In the genomic region with DNA sequence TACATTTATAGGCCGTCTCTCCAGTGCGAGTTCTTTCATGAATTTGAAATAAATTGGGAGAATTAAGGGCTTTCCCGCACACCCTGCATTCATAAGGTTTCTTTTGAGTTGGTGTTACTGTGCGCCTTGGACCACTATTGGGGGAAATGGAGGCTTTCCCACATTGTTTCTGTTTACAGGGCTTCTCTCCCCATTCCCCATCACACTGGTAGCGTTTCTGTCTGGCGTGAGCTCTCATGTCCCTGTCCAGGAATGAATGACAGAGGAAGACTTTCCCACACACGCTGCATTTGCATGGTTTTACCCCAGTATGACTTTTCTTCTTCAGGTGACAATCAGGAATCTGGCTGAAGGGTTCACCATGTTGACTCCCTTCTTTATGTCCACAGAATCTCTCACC, we compare ENCODE assay signal across 26 cellular contexts.
DNase-seq lines count a peak whose midpoint lies in the region; ATAC-seq, FAIRE-seq and TF ChIP-seq lines count a peak whose summit lies in the region.
"Had no signal": no experiment of that assay in that cellular context is flagged by ENCODE, and none has a peak within 500 bp of the region (broad histone marks: within the 10 kb centered on the region; RNA-seq: fewer than 3 reads in every experiment).

No MANE protein-coding gene starts in this region.

- H3K23ac ChIP-seq in IMR-90 (ENCODE audit: low read depth, low read length) (no peak overlapping the region), mesenchymal stem cell (ENCODE audit: low read length in 2 of 2) (no peak overlapping the region)

- no peak overlapping the region for H2AK9ac ChIP-seq in IMR-90 (replicated peaks; ENCODE audit: low read depth, low read length, poor library complexity)

- no peak overlapping the region for H3K56ac ChIP-seq in IMR-90 (ENCODE audit: extremely low read depth, insufficient read depth, low read length)

- TF ChIP-seq RAD21 in IMR-90 (IDR thresholded peaks at IDR 0.05; ENCODE audit: low read length) = no peak

- H2AK5ac ChIP-seq in IMR-90 (ENCODE audit: low read depth, low read length) = no peak overlapping the region
- H2AK5ac ChIP-seq in mesenchymal stem cell (ENCODE audit: low read length, severe bottlenecking) = no peak overlapping the region

- WGBS in IMR-90 (ENCODE audit: extremely low coverage in 2 of 2, insufficient read length in 1 of 2), 2 experiments = no CpG with 5 or more reads among the region's 7 CpGs
- 98% methylated on average over 7 of the region's 7 CpGs for WGBS in mesenchymal stem cell
- WGBS in smooth muscle cell (ENCODE audit: low lambda C conversion rate) = 94% methylated on average over 7 of the region's 7 CpGs

- H4K8ac ChIP-seq in IMR-90 (ENCODE audit: low read depth in 2 of 2, low read length in 2 of 2) = no peak overlapping the region
- no peak overlapping the region for H4K8ac ChIP-seq in mesenchymal stem cell (ENCODE audit: low read length)

- no TSS peak for BruUV-seq in IMR-90 (replicated peaks; lab: Mats Ljungman, UMichigan)

- H3K9me3 ChIP-seq in IMR-90 (ENCODE audit: control insufficient read depth, insufficient read depth, low read length) = peaks cover 6% of the 10 kb centered on the region
- H3K9me3 ChIP-seq in astrocyte (ENCODE audit: insufficient read depth, low read depth, low read length) = peaks cover 5% of the 10 kb centered on the region
- H3K9me3 ChIP-seq in mesenchymal stem cell (ENCODE audit: control insufficient read depth, low read length) = peaks cover 9% of the 10 kb centered on the region
- H3K9me3 ChIP-seq in smooth muscle cell (replicated peaks; ENCODE audit: low read depth) = peaks cover 8% of the 10 kb centered on the region
- H3K9me3 ChIP-seq: BE2C had no signal

- in situ Hi-C loops in IMR-90 (cut with MboI; ENCODE audit: low sequenced_read_pairs) = no loop called here

- H4K91ac ChIP-seq in IMR-90 (ENCODE audit: insufficient read depth, low read depth, low read length) (no peak overlapping the region; the same call in 1 of the 2 replicates), mesenchymal stem cell (ENCODE audit: low read length) (no peak overlapping the region)

- H3K27me3 Mint-ChIP-seq in astrocyte (ENCODE audit: low read depth, unreplicated experiment) = no peaks in the 10 kb centered on the region
- H3K27me3 Mint-ChIP-seq: CD4-positive, alpha-beta T cell had no signal

- no peaks in the 10 kb centered on the region for H3K79me1 ChIP-seq in IMR-90 (ENCODE audit: low read depth in 1 of 2, low read length in 2 of 2)
- peaks cover 13% of the 10 kb centered on the region for H3K79me1 ChIP-seq in mesenchymal stem cell (replicated peaks; ENCODE audit: low read length, poor library complexity, severe bottlenecking)

- H3K9ac ChIP-seq in IMR-90 (ENCODE audit: low read depth, low read length) (no peak overlapping the region), astrocyte (ENCODE audit: low read length) (no peak overlapping the region), mesenchymal stem cell (ENCODE audit: low read length) (no peak overlapping the region), smooth muscle cell (ENCODE audit: low read depth) (no peak overlapping the region)
- H3K9ac ChIP-seq: BLaER1 treated with 17β-estradiol and CSF1 and Interleukin-3, amounts not matched to agents 10 nM and 100 nM; GM23248 had no signal

- no peaks in the 10 kb centered on the region for H3K79me2 ChIP-seq in astrocyte (ENCODE audit: insufficient read depth, low read length)
- no peaks in the 10 kb centered on the region for H3K79me2 ChIP-seq in smooth muscle cell (ENCODE audit: low read depth)

- H3K4me3 Mint-ChIP-seq in astrocyte (ENCODE audit: unreplicated experiment) = no peak overlapping the region
- H3K4me3 Mint-ChIP-seq: CD14-positive monocyte; CD4-positive, alpha-beta T cell had no signal

- H3K36me3 ChIP-seq in IMR-90 (ENCODE audit: control insufficient read depth, insufficient read depth, low read length) (peaks cover 4% of the 10 kb centered on the region; the same call in 1 of the 2 replicates), astrocyte (ENCODE audit: insufficient read depth, low read length) (peaks cover 5% of the 10 kb centered on the region), mesenchymal stem cell (ENCODE audit: control insufficient read depth in 1 of 2, insufficient read depth in 2 of 2, low read depth in 1 of 2, low read length in 2 of 2) (peaks cover 13 to 24% of the 10 kb centered on the region in 2 experiments), smooth muscle cell (ENCODE audit: low read depth) (no peaks in the 10 kb centered on the region)

- no peak for FAIRE-seq in astrocyte (lab: Jason Lieb, UNC)
- FAIRE-seq: A549, GM12891, GM18507, H1 had no signal

- H3K9me1 ChIP-seq in IMR-90 (ENCODE audit: insufficient read depth, low read length) = no peaks in the 10 kb centered on the region

- H3K27ac ChIP-seq in IMR-90 (ENCODE audit: insufficient read depth, low read length) (no peak overlapping the region), astrocyte (ENCODE audit: low read depth, low read length) (no peak overlapping the region), mesenchymal stem cell (ENCODE audit: low read length, poor library complexity, severe bottlenecking) (peak overlapping the region; percentile 9), smooth muscle cell (ENCODE audit: low read depth) (peak overlapping the region; percentile 65)
- H3K27ac ChIP-seq: A549; BLaER1 treated with 17β-estradiol and CSF1 and Interleukin-3, amounts not matched to agents 10 nM and 100 nM; GM23248 had no signal

- no peaks in the 10 kb centered on the region for H3K27me3 ChIP-seq in IMR-90 (ENCODE audit: control insufficient read depth, insufficient read depth, low read length)
- no peaks in the 10 kb centered on the region for H3K27me3 ChIP-seq in astrocyte (ENCODE audit: insufficient read depth, low read length)
- H3K27me3 ChIP-seq in mesenchymal stem cell (ENCODE audit: control insufficient read depth in 1 of 2, insufficient read depth in 1 of 2, low read length in 2 of 2) = no peaks in the 10 kb centered on the region
- H3K27me3 ChIP-seq in smooth muscle cell (ENCODE audit: low read depth) = no peaks in the 10 kb centered on the region
- H3K27me3 ChIP-seq: BE2C; BLaER1 treated with 17β-estradiol and CSF1 and Interleukin-3, amounts not matched to agents 10 nM and 100 nM had no signal

- H3K4me1 ChIP-seq in IMR-90 (ENCODE audit: control insufficient read depth, insufficient read depth, low read length) (no peaks in the 10 kb centered on the region), astrocyte (ENCODE audit: insufficient read depth, low read length) (no peaks in the 10 kb centered on the region), mesenchymal stem cell (ENCODE audit: control insufficient read depth, insufficient read depth, low read depth, low read length) (peaks cover 5% of the 10 kb centered on the region), smooth muscle cell (ENCODE audit: low read depth) (no peaks in the 10 kb centered on the region)
- H3K4me1 ChIP-seq: A549; BE2C; BLaER1 treated with 17β-estradiol and CSF1 and Interleukin-3, amounts not matched to agents 10 nM and 100 nM had no signal

- peaks cover 8% of the 10 kb centered on the region for H3K9me3 Mint-ChIP-seq in astrocyte (ENCODE audit: unreplicated experiment)

- peaks cover 11% of the 10 kb centered on the region for H3K4me1 Mint-ChIP-seq in astrocyte (ENCODE audit: low read depth, unreplicated experiment)

- H3K4ac ChIP-seq in IMR-90 (ENCODE audit: low read depth, low read length) (no peak overlapping the region), mesenchymal stem cell (ENCODE audit: low read depth in 1 of 2, low read length in 2 of 2) (no peak overlapping the region)

- peaks cover 19% of the 10 kb centered on the region for H3K36me3 Mint-ChIP-seq in astrocyte (ENCODE audit: low read depth, unreplicated experiment)

- no peak overlapping the region for H2BK5ac ChIP-seq in IMR-90 (ENCODE audit: low read depth, low read length, poor library complexity, severe bottlenecking)
- H2BK5ac ChIP-seq in mesenchymal stem cell (ENCODE audit: low read depth, low read length, poor library complexity, severe bottlenecking) = no peak overlapping the region

- H2BK120ac ChIP-seq in IMR-90 (ENCODE audit: low read depth, low read length) = no peak overlapping the region
- no peak overlapping the region for H2BK120ac ChIP-seq in mesenchymal stem cell (ENCODE audit: low read depth, low read length)

- TF ChIP-seq POLR2A in IMR-90 (IDR thresholded peaks at IDR 0.05; ENCODE audit: low read depth, low read length) = no peak

- intact Hi-C loops in IMR-90 (cut with micrococcal nuclease) = no loop called here

- H3K4me2 ChIP-seq in IMR-90 (ENCODE audit: low read depth, low read length) (no peak overlapping the region), astrocyte (ENCODE audit: low read length) (no peak overlapping the region), mesenchymal stem cell (ENCODE audit: low read length, poor library complexity, severe bottlenecking) (no peak overlapping the region), smooth muscle cell (no peak overlapping the region)
- H3K4me2 ChIP-seq: A549; BLaER1 treated with 17β-estradiol and CSF1 and Interleukin-3, amounts not matched to agents 10 nM and 100 nM had no signal

- no peaks in the 10 kb centered on the region for H4K20me1 ChIP-seq in IMR-90 (ENCODE audit: insufficient read depth, low read length)
- H4K20me1 ChIP-seq in astrocyte (ENCODE audit: insufficient read depth, low read length) = no peaks in the 10 kb centered on the region
- no peaks in the 10 kb centered on the region for H4K20me1 ChIP-seq in smooth muscle cell (ENCODE audit: low read depth)
- H4K20me1 ChIP-seq: BLaER1 treated with 17β-estradiol and CSF1 and Interleukin-3, amounts not matched to agents 10 nM and 100 nM had no signal

- H2BK20ac ChIP-seq in IMR-90 (ENCODE audit: low read depth, low read length) = peak overlapping the region; percentile 38; the same call in 1 of the 2 replicates

- H2AFZ ChIP-seq in IMR-90 (replicated peaks; ENCODE audit: low read length, poor library complexity) (no peak overlapping the region), astrocyte (ENCODE audit: low read depth, low read length) (no peak overlapping the region), mesenchymal stem cell (ENCODE audit: low read depth, low read length) (no peak overlapping the region), smooth muscle cell (ENCODE audit: low read depth) (no peak overlapping the region)
- H2AFZ ChIP-seq: GM23248 had no signal

- dilution Hi-C loops in IMR-90 (cut with HindIII; ENCODE audit: low sequenced_read_pairs, unreplicated experiment) = no loop called here

- H2BK15ac ChIP-seq in IMR-90 (ENCODE audit: low read depth, low read length) (no peak overlapping the region), mesenchymal stem cell (ENCODE audit: low read depth, poor library complexity, severe bottlenecking) (no peak overlapping the region)

- CTCF ChIA-PET in IMR-90 (lab: Yijun Ruan, JAX) = no interaction called here

- H3K4me3 ChIP-seq in IMR-90 (ENCODE audit: insufficient read depth, low read depth, low read length) (no peak overlapping the region), astrocyte (ENCODE audit: insufficient read depth, low read depth, low read length) (no peak overlapping the region), mesenchymal stem cell (ENCODE audit: insufficient read depth in 1 of 2, low read depth in 1 of 2, low read length in 2 of 2) (no peak overlapping the region), smooth muscle cell (no peak overlapping the region)
- H3K4me3 ChIP-seq: A549; BLaER1 treated with 17β-estradiol and CSF1 and Interleukin-3, amounts not matched to agents 10 nM and 100 nM; GM23248 had no signal

- H3K27ac Mint-ChIP-seq in astrocyte (ENCODE audit: unreplicated experiment) = peak overlapping the region; percentile 92
- H3K27ac Mint-ChIP-seq: CD4-positive, alpha-beta T cell had no signal

- DNase-seq in IMR-90 (no peak), astrocyte (ENCODE audit: low read depth) (no peak), mesenchymal stem cell (no peak), smooth muscle cell (lab: John Stamatoyannopoulos, UW; ENCODE audit: unreplicated experiment) (no peak)
- DNase-seq in activated CD4-positive, alpha-beta T cell treated with anti-CD3 and anti-CD28 coated beads, Interleukin-2, amount 50 U/mL, for 1 hour = no peak
- DNase-seq: 8988T; ACHN; AML-193; BE2C; Calu3; CD4-positive, alpha-beta T cell; COR-L47; DMS53; DMS79 treated with DMSO at 0.1 percent for 48 hours; GF-D8; GM23248; H7; HCEC 1CT had no signal

- no peak overlapping the region for H4K5ac ChIP-seq in IMR-90 (ENCODE audit: low read depth, low read length)

- POLR2A ChIA-PET in IMR-90 (lab: Charles Lee; ENCODE audit: unreplicated experiment) = no interaction called here

- no peak overlapping the region for H3K14ac ChIP-seq in IMR-90 (replicated peaks; ENCODE audit: low read depth, low read length)
- no peak overlapping the region for H3K14ac ChIP-seq in mesenchymal stem cell (ENCODE audit: low read length in 2 of 2)

- H3F3A ChIP-seq in smooth muscle cell (ENCODE audit: low read depth) = no peaks in the 10 kb centered on the region

- TF ChIP-seq CTCF in IMR-90 (conservative IDR thresholded peaks at IDR 0.05; ENCODE audit: low read depth, low read length) (no peak), astrocyte (IDR thresholded peaks at IDR 0.05; ENCODE audit: insufficient read depth, low read depth, low read length) (no peak), smooth muscle cell (IDR thresholded peaks at IDR 0.05; ENCODE audit: borderline replicate concordance, insufficient read depth, poor library complexity, severe bottlenecking) (no peak)

- ATAC-seq in IMR-90 (ENCODE audit: low read depth) = no peak
- no peak for ATAC-seq in GM21381 (IDR thresholded peaks at IDR 0.05; ENCODE audit: unreplicated experiment)
- no peak for ATAC-seq in GM19455 (IDR thresholded peaks at IDR 0.05; ENCODE audit: unreplicated experiment)
- ATAC-seq: A549 had no signal

- no peak overlapping the region for H3K18ac ChIP-seq in IMR-90 (ENCODE audit: low read depth, low read length)
- H3K18ac ChIP-seq in mesenchymal stem cell (ENCODE audit: low read depth in 1 of 2, low read length in 2 of 2) = peak overlapping the region in 1 of 2 experiments; percentile 2

- no peak overlapping the region for H2BK12ac ChIP-seq in mesenchymal stem cell (ENCODE audit: low read length in 2 of 2)

Comparison
In these comparisons a context has a peak if more than half of its experiments do, and no peak if none do; other contexts are left out.
1. H3K27ac ChIP-seq: peak in mesenchymal stem cell (single experiment) and smooth muscle cell (single experiment); none in IMR-90 (single experiment) and astrocyte (single experiment).